24 cellular contexts compared by ENCODE assay signal in genomic region chr12:4241592-4241991, GRCh38.
"Had no signal": no experiment of that assay in that cellular context is flagged by ENCODE, and none has a peak within 500 bp of the region (broad histone marks: within the 10 kb centered on the region; RNA-seq: fewer than 3 reads in every experiment).

No MANE protein-coding gene starts in this region.

- DNase-seq: activated B cell treated with CpG ODN at 0.5 μM for 24 hours; activated CD4-positive, alpha-beta memory T cell treated with anti-CD3 and anti-CD28 coated beads for 36 hours; activated CD4-positive, alpha-beta T cell treated with anti-CD3 and anti-CD28 coated beads for 1 hour; activated CD4-positive, alpha-beta T cell treated with anti-CD3 and anti-CD28 coated beads, Interleukin-2, amount 10 ng/mL, durations not matched to agents 24 days and 14 days; activated CD8-positive, alpha-beta memory T cell treated with anti-CD3 and anti-CD28 coated beads for 24 hours; activated gamma-delta T cell; activated naive CD4-positive, alpha-beta T cell treated with anti-CD3 and anti-CD28 coated beads for 36 hours; activated T-cell treated with anti-CD3 and anti-CD28 coated beads, Interleukin-2, amount 50 U/mL, for 48 hours; adrenal gland; anterior cingulate cortex; caudate nucleus; Karpas-422; NCI-H1105; NCI-H1436 treated with DMSO at 0.1 percent for 48 hours; NCI-H187; NCI-H2081; NCI-H524; PC-9; SHP77 treated with DMSO at 0.1 percent for 48 hours; T-cell; T-helper 2 cell; T1000 had no signal

- H3K27ac ChIP-seq: adrenal gland, PC-9 had no signal

- H3K36me3 ChIP-seq: adrenal gland had no signal

- ATAC-seq: activated T-helper 17 cell treated with anti-CD3 and anti-CD28 coated beads, Interleukin-2, amount 50 U/mL, for 72 hours; K562; T-cell had no signal

- H3K9me3 ChIP-seq: adrenal gland had no signal

- H3K4me1 ChIP-seq: adrenal gland had no signal

- H3K4me3 ChIP-seq: adrenal gland, K562, PC-9 had no signal

- H3K4me2 ChIP-seq: PC-9 had no signal

- H2AFZ ChIP-seq: PC-9 had no signal
